In the genomic region with DNA sequence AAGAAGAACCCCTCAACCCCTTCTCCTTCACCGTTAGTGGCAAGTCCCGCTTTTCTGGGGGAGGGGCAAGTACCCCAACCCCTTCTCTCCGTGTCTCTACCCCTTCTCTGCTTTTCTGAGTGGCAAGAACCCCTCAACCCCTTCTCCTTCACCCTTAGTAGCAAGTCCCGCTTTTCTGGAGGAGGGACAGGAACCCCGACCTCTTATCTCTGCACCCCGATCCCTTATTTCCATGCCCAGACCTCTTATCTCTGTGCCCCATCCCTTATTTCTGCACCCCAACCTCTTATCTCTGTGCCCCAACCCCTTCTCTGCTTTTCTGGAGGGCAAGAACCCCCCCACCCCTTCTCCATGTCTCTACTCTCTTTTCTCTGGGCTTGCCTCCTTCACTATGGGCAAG, we compare ENCODE assay signal across 5 cellular contexts. TPM values are rescaled to one million over a fixed set of nuclear protein-coding genes. Genes with fewer than 3 reads are reported as not detected.
"Had no signal": no experiment of that assay in that cellular context is flagged by ENCODE, and none has a peak within 500 bp of the region (broad histone marks: within the 10 kb centered on the region; RNA-seq: fewer than 3 reads in every experiment).

No MANE protein-coding gene starts in this region.

RNA-seq across cellular contexts. Expression of a gene that starts 22.8 kb away (rescaled TPM):
- total RNA-seq: HepG2, HT1080, IMR-90 had no signal
- polyA plus RNA-seq: IgD-negative memory B cell, IMR-90 had no signal

RNA-seq across cellular contexts. Expression of a gene that starts 38.5 kb away (rescaled TPM):
- total RNA-seq: HT-29, HT1080, IMR-90 had no signal
- polyA plus RNA-seq: IgD-negative memory B cell, IMR-90 had no signal
